Comparison of ENCODE assay signal across 1 cellular context in the genomic region with DNA sequence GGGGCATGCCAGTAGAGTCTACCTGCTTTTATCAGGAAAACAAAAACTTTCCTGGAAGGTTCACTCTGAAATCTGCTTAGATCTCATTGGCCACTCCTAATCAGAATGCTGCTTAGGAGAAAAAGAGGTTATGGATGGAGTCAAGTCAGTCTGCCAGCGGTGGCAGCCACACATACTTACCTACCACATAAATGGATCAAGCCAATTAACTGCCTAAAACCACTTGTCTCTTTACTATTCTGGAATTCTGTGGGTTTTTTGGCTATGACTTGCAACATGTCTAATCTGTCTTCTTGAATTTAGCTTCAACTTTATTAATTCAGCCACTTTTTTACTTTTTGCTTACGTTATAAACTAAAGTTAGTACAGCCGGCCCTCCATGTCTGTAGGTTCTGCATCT.
TF ChIP-seq lines count a peak whose summit lies in the region.

No MANE protein-coding gene starts in this region.

TF ChIP-seq in H1, 55 proteins besides CTCF, POLR2A, EP300 and RAD21 (continued from another document):
- TF ChIP-seq, protein P1, sequence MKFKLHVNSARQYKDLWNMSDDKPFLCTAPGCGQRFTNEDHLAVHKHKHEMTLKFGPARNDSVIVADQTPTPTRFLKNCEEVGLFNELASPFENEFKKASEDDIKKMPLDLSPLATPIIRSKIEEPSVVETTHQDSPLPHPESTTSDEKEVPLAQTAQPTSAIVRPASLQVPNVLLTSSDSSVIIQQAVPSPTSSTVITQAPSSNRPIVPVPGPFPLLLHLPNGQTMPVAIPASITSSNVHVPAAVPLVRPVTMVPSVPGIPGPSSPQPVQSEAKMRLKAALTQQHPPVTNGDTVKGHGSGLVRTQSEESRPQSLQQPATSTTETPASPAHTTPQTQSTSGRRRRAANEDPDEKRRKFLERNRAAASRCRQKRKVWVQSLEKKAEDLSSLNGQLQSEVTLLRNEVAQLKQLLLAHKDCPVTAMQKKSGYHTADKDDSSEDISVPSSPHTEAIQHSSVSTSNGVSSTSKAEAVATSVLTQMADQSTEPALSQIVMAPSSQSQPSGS (IDR thresholded peaks at IDR 0.05; ENCODE audit: low read length), result no peak
- TF ChIP-seq KDM5A (IDR thresholded peaks at IDR 0.05; ENCODE audit: low read length) (no peak), CBX5 (IDR thresholded peaks at IDR 0.05; ENCODE audit: low read depth, low read length) (no peak), E2F6 (IDR thresholded peaks at IDR 0.05) (no peak), TCF12 (IDR thresholded peaks at IDR 0.05; ENCODE audit: low read depth, low read length) (no peak), POLR2AphosphoS5 (IDR thresholded peaks at IDR 0.05; ENCODE audit: low read depth, low read length) (no peak), JUN (IDR thresholded peaks at IDR 0.05; ENCODE audit: low read depth, low read length) (no peak)
